In the genomic region with DNA sequence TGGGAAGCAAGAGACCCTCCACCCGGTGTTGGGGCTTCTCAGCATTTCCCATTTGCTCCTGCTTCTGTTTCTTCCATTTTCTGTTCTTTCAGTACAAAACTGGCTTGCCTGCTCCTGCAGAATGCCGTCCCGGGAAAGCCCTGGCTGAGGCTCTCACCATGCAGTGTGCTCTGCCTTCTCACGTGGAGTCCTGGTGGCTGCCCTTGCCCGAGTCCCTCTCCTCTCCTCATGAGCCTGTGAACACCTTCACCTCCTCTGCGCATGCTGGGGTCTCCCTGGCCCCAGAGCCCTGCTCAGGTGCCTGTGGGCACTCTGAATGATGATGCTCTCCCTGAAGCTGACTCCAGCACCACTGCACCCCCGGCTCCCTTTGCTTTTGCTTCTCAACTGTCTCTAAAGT, we compare ENCODE assay signal across 19 cellular contexts.
DNase-seq lines count a peak whose midpoint lies in the region; ATAC-seq lines count a peak whose summit lies in the region.
"Had no signal": no experiment of that assay in that cellular context is flagged by ENCODE, and none has a peak within 500 bp of the region (broad histone marks: within the 10 kb centered on the region; RNA-seq: fewer than 3 reads in every experiment).

No MANE protein-coding gene starts in this region.

- H3K27me3 Mint-ChIP-seq in activated naive CD8-positive, alpha-beta T cell treated with anti-CD3 and anti-CD28 coated beads for 36 hours = peaks cover under 1% of the 10 kb centered on the region
- H3K27me3 Mint-ChIP-seq in activated naive CD8-positive, alpha-beta T cell treated with anti-CD3 and anti-CD28 coated beads, Interleukin-2, amount 50 U/mL, for 24 hours = peaks cover 1% of the 10 kb centered on the region
- H3K27me3 Mint-ChIP-seq: B cell; CD4-positive, alpha-beta T cell had no signal

- H3K4me3 ChIP-seq in neuronal stem cell (ENCODE audit: low read length in 2 of 2) (no peak overlapping the region), trophoblast cell (ENCODE audit: low read depth, low read length) (no peak overlapping the region)
- H3K4me3 ChIP-seq: A549; BLaER1 treated with 17β-estradiol and CSF1 and Interleukin-3, amounts not matched to agents 10 nM and 100 nM had no signal

- peaks cover 0 to 16% of the 10 kb centered on the region in 2 donors for H3K4me1 ChIP-seq in neuronal stem cell (ENCODE audit: control insufficient read depth in 2 of 2, insufficient read depth in 1 of 2, low read depth in 1 of 2, low read length in 2 of 2)
- no peaks in the 10 kb centered on the region for H3K4me1 ChIP-seq in trophoblast cell (ENCODE audit: control insufficient read depth in 1 of 2, insufficient read depth in 2 of 2, low read length in 2 of 2)
- H3K4me1 ChIP-seq: A549, Caco-2 had no signal

- H2AFZ ChIP-seq in neuronal stem cell (ENCODE audit: low read length) (no peak overlapping the region), trophoblast cell (ENCODE audit: insufficient read depth, low read length, poor library complexity) (no peak overlapping the region)

- no peak overlapping the region for H2BK12ac ChIP-seq in neuronal stem cell (ENCODE audit: low read length)
- H2BK12ac ChIP-seq in trophoblast cell (ENCODE audit: low read length) = no peak overlapping the region

- H2AK5ac ChIP-seq in neuronal stem cell (ENCODE audit: low read depth, low read length) = no peak overlapping the region
- H2AK5ac ChIP-seq in trophoblast cell (ENCODE audit: low read length) = no peak overlapping the region

- no peak overlapping the region for H2BK15ac ChIP-seq in neuronal stem cell (ENCODE audit: low read length)

- H3K9ac ChIP-seq in neuronal stem cell (ENCODE audit: low read depth, low read length, poor library complexity) (no peak overlapping the region), trophoblast cell (ENCODE audit: low read length) (no peak overlapping the region)
- H3K9ac ChIP-seq: BLaER1 treated with 17β-estradiol and CSF1 and Interleukin-3, amounts not matched to agents 10 nM and 100 nM had no signal

- no peaks in the 10 kb centered on the region for H3K36me3 Mint-ChIP-seq in activated naive CD8-positive, alpha-beta T cell treated with anti-CD3 and anti-CD28 coated beads for 36 hours
- no peaks in the 10 kb centered on the region for H3K36me3 Mint-ChIP-seq in activated naive CD8-positive, alpha-beta T cell treated with anti-CD3 and anti-CD28 coated beads, Interleukin-2, amount 50 U/mL, for 24 hours (ENCODE audit: low read depth)
- H3K36me3 Mint-ChIP-seq: CD8-positive, alpha-beta T cell had no signal

- peaks cover 3% of the 10 kb centered on the region for H3K79me2 ChIP-seq in trophoblast cell (ENCODE audit: control insufficient read depth, insufficient read depth, low read length, poor library complexity)

- H3K4ac ChIP-seq in neuronal stem cell (ENCODE audit: low read length) (no peak overlapping the region), trophoblast cell (ENCODE audit: low read depth, low read length) (no peak overlapping the region)

- H3K4me2 ChIP-seq in neuronal stem cell (ENCODE audit: insufficient read depth, low read length, poor library complexity, severe bottlenecking) (no peak overlapping the region), trophoblast cell (ENCODE audit: low read length) (no peak overlapping the region)
- H3K4me2 ChIP-seq: A549; BLaER1 treated with 17β-estradiol and CSF1 and Interleukin-3, amounts not matched to agents 10 nM and 100 nM had no signal

- no peak for ATAC-seq in activated naive CD8-positive, alpha-beta T cell treated with anti-CD3 and anti-CD28 coated beads, Interleukin-2, amount 50 U/mL, for 24 hours
- ATAC-seq in GM21360 (IDR thresholded peaks at IDR 0.05; ENCODE audit: unreplicated experiment) (no peak), HG03159 (IDR thresholded peaks at IDR 0.05; ENCODE audit: unreplicated experiment) (no peak)
- ATAC-seq: A549; CD8-positive, alpha-beta T cell had no signal

- intact Hi-C loops in cardiac septum (cut with DNase I) = no loop called here

- no peak overlapping the region for H3K27ac ChIP-seq in neuronal stem cell (replicated peaks; ENCODE audit: low read length)
- H3K27ac ChIP-seq in trophoblast cell (ENCODE audit: low read depth, low read length) = no peak overlapping the region
- H3K27ac ChIP-seq: 22Rv1; A549; BLaER1 treated with 17β-estradiol and CSF1 and Interleukin-3, amounts not matched to agents 10 nM and 100 nM; C4-2B had no signal

- H3K27me3 ChIP-seq in neuronal stem cell (ENCODE audit: control insufficient read depth in 3 of 3, insufficient read depth in 3 of 3, low read depth in 1 of 3, low read length in 3 of 3) (no peaks in the 10 kb centered on the region), trophoblast cell (ENCODE audit: insufficient read depth, low read length) (no peaks in the 10 kb centered on the region)
- H3K27me3 ChIP-seq: BLaER1 treated with 17β-estradiol and CSF1 and Interleukin-3, amounts not matched to agents 10 nM and 100 nM had no signal

- H2BK120ac ChIP-seq in neuronal stem cell (ENCODE audit: low read depth, low read length) (no peak overlapping the region), trophoblast cell (ENCODE audit: insufficient read depth, low read length, poor library complexity) (no peak overlapping the region)

- no peaks in the 10 kb centered on the region for H3K4me1 Mint-ChIP-seq in activated naive CD8-positive, alpha-beta T cell treated with anti-CD3 and anti-CD28 coated beads for 36 hours
- H3K4me1 Mint-ChIP-seq in activated naive CD8-positive, alpha-beta T cell treated with anti-CD3 and anti-CD28 coated beads, Interleukin-2, amount 50 U/mL, for 24 hours = no peaks in the 10 kb centered on the region
- H3K4me1 Mint-ChIP-seq: B cell had no signal

- H3K18ac ChIP-seq in neuronal stem cell (ENCODE audit: low read length) (peak overlapping the region; percentile 16), trophoblast cell (ENCODE audit: low read length) (no peak overlapping the region)

- H3K23ac ChIP-seq in neuronal stem cell (ENCODE audit: low read depth, low read length, poor library complexity) = no peak overlapping the region
- H3K23ac ChIP-seq in trophoblast cell (ENCODE audit: low read length) = no peak overlapping the region

- H3K79me1 ChIP-seq in neuronal stem cell (ENCODE audit: low read depth, low read length) = no peaks in the 10 kb centered on the region
- H3K79me1 ChIP-seq in trophoblast cell (ENCODE audit: low read length) = no peaks in the 10 kb centered on the region

- peak overlapping the region; percentile 32 for H3K27ac Mint-ChIP-seq in activated naive CD8-positive, alpha-beta T cell treated with anti-CD3 and anti-CD28 coated beads for 36 hours
- no peak overlapping the region for H3K27ac Mint-ChIP-seq in activated naive CD8-positive, alpha-beta T cell treated with anti-CD3 and anti-CD28 coated beads, Interleukin-2, amount 50 U/mL, for 24 hours
- H3K27ac Mint-ChIP-seq: B cell; CD4-positive, alpha-beta T cell; CD8-positive, alpha-beta T cell had no signal

- H4K8ac ChIP-seq in neuronal stem cell (ENCODE audit: low read depth, low read length) (no peak overlapping the region), trophoblast cell (ENCODE audit: low read depth, low read length) (no peak overlapping the region)

- no peaks in the 10 kb centered on the region for H3K9me3 Mint-ChIP-seq in activated naive CD8-positive, alpha-beta T cell treated with anti-CD3 and anti-CD28 coated beads for 36 hours
- H3K9me3 Mint-ChIP-seq in activated naive CD8-positive, alpha-beta T cell treated with anti-CD3 and anti-CD28 coated beads, Interleukin-2, amount 50 U/mL, for 24 hours = no peaks in the 10 kb centered on the region
- H3K9me3 Mint-ChIP-seq: CD8-positive, alpha-beta T cell had no signal

- H3K14ac ChIP-seq in neuronal stem cell (ENCODE audit: low read length) (no peak overlapping the region), trophoblast cell (ENCODE audit: low read length) (no peak overlapping the region)

- no peak for DNase-seq in activated naive CD8-positive, alpha-beta T cell treated with anti-CD3 and anti-CD28 coated beads for 36 hours
- DNase-seq in activated naive CD8-positive, alpha-beta T cell treated with anti-CD3 and anti-CD28 coated beads, Interleukin-2, amount 50 U/mL, for 24 hours = no peak
- DNase-seq in neuronal stem cell (ENCODE audit: low spot score) = no peak
- DNase-seq in trophoblast cell = no peak
- DNase-seq in cardiac septum (ENCODE audit: low spot score) = no peak
- DNase-seq: AML-193; Caco-2; Calu3; CD4-positive, alpha-beta T cell; CD8-positive, alpha-beta T cell; DMS79 treated with DMSO at 0.1 percent for 48 hours; GF-D8 had no signal

- H3K36me3 ChIP-seq in neuronal stem cell (replicated peaks in 1 of 2; ENCODE audit: control insufficient read depth in 2 of 2, insufficient read depth in 2 of 2, low read length in 2 of 2) (no peaks in the 10 kb centered on the region), trophoblast cell (ENCODE audit: control insufficient read depth in 1 of 2, insufficient read depth in 2 of 2, low read length in 2 of 2) (no peaks in the 10 kb centered on the region)
- H3K36me3 ChIP-seq: BLaER1 treated with 17β-estradiol and CSF1 and Interleukin-3, amounts not matched to agents 10 nM and 100 nM had no signal

- H4K91ac ChIP-seq in neuronal stem cell (ENCODE audit: low read depth, low read length, poor library complexity) = no peak overlapping the region
- no peak overlapping the region for H4K91ac ChIP-seq in trophoblast cell (ENCODE audit: low read depth, low read length)

- H2BK5ac ChIP-seq in neuronal stem cell (ENCODE audit: low read length) = no peak overlapping the region
- H2BK5ac ChIP-seq in trophoblast cell (ENCODE audit: low read depth, low read length, poor library complexity) = no peak overlapping the region

- no CpG with 5 or more reads among the region's 7 CpGs for WGBS in neuronal stem cell (ENCODE audit: extremely low coverage in 2 of 2, insufficient read length in 2 of 2, insufficient replicate concordance in 1 of 2), 2 donors
- WGBS in trophoblast cell (ENCODE audit: extremely low coverage, insufficient coverage, insufficient read length) = no CpG with 5 or more reads among the region's 7 CpGs

- peaks cover 0 to 6% of the 10 kb centered on the region in 2 donors for H3K9me3 ChIP-seq in neuronal stem cell (replicated peaks in 1 of 2; ENCODE audit: control insufficient read depth in 2 of 2, insufficient read depth in 1 of 2, low read depth in 1 of 2, low read length in 2 of 2)
- H3K9me3 ChIP-seq in trophoblast cell (ENCODE audit: insufficient read depth, low read depth, low read length) = peaks cover 1% of the 10 kb centered on the region
- H3K9me3 ChIP-seq: A549, Caco-2 had no signal

- H3K4me3 Mint-ChIP-seq in activated naive CD8-positive, alpha-beta T cell treated with anti-CD3 and anti-CD28 coated beads for 36 hours = no peak overlapping the region
- no peak overlapping the region for H3K4me3 Mint-ChIP-seq in activated naive CD8-positive, alpha-beta T cell treated with anti-CD3 and anti-CD28 coated beads, Interleukin-2, amount 50 U/mL, for 24 hours
- H3K4me3 Mint-ChIP-seq: B cell; CD4-positive, alpha-beta T cell; CD8-positive, alpha-beta T cell had no signal

- H4K12ac ChIP-seq in trophoblast cell (ENCODE audit: low read depth, low read length) = peak overlapping the region; percentile 45
